ENCODE assay signal across 2 cellular contexts in the genomic region with DNA sequence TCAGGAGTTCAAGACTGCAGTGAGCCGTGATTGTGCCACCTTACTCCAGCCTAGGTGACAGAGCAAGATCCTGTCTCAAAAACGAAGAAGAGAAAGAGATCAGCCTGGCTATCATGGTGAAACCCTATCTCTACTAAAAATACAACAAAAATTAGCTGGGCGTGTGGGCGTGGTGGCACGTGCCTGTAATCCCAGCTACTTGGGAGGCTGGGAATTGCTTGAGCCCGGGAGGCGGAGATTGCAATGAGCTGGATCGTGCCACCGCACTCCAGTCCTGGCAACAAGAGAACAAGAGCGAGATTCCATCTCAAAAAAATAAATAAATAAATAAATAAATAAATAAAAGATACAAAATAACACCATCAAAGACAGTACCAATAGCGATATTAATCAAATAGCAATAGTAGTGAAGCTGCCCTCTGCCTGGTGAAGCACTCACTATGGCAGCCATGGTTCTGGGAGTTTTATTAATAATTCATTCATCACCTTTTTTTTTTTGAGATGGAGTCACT.
TF ChIP-seq lines count a peak whose summit lies in the region.

No MANE protein-coding gene starts in this region.

TF ChIP-seq in A549, 52 proteins besides CTCF, POLR2A, EP300 and RAD21:
- TF ChIP-seq, protein P1, sequence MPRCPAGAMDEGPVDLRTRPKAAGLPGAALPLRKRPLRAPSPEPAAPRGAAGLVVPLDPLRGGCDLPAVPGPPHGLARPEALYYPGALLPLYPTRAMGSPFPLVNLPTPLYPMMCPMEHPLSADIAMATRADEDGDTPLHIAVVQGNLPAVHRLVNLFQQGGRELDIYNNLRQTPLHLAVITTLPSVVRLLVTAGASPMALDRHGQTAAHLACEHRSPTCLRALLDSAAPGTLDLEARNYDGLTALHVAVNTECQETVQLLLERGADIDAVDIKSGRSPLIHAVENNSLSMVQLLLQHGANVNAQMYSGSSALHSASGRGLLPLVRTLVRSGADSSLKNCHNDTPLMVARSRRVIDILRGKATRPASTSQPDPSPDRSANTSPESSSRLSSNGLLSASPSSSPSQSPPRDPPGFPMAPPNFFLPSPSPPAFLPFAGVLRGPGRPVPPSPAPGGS (IDR thresholded peaks at IDR 0.05) = no peak
- TF ChIP-seq EHF (CRISPR knock-in tag; IDR thresholded peaks at IDR 0.05) (no peak), FOSB (CRISPR knock-in tag; IDR thresholded peaks at IDR 0.05) (no peak), ZC3H11A (IDR thresholded peaks at IDR 0.05) (peak; percentile 37)

TF ChIP-seq in H1, 55 proteins besides CTCF, POLR2A, EP300 and RAD21:
- TF ChIP-seq SUZ12 (IDR thresholded peaks at IDR 0.05; ENCODE audit: low read length) (no peak), RBBP5 (IDR thresholded peaks at IDR 0.05; ENCODE audit: borderline replicate concordance, low read depth, low read length) (no peak), TAF1 (IDR thresholded peaks at IDR 0.05; ENCODE audit: low read depth, low read length) (no peak), CHD2 (IDR thresholded peaks at IDR 0.05; ENCODE audit: low read length) (no peak), MAFK (IDR thresholded peaks at IDR 0.05; ENCODE audit: low read depth, low read length) (no peak), TBP (IDR thresholded peaks at IDR 0.05; ENCODE audit: low read depth, low read length) (no peak), POLR2AphosphoS5 (IDR thresholded peaks at IDR 0.05; ENCODE audit: low read depth, low read length) (no peak)
- TF ChIP-seq, protein P2, sequence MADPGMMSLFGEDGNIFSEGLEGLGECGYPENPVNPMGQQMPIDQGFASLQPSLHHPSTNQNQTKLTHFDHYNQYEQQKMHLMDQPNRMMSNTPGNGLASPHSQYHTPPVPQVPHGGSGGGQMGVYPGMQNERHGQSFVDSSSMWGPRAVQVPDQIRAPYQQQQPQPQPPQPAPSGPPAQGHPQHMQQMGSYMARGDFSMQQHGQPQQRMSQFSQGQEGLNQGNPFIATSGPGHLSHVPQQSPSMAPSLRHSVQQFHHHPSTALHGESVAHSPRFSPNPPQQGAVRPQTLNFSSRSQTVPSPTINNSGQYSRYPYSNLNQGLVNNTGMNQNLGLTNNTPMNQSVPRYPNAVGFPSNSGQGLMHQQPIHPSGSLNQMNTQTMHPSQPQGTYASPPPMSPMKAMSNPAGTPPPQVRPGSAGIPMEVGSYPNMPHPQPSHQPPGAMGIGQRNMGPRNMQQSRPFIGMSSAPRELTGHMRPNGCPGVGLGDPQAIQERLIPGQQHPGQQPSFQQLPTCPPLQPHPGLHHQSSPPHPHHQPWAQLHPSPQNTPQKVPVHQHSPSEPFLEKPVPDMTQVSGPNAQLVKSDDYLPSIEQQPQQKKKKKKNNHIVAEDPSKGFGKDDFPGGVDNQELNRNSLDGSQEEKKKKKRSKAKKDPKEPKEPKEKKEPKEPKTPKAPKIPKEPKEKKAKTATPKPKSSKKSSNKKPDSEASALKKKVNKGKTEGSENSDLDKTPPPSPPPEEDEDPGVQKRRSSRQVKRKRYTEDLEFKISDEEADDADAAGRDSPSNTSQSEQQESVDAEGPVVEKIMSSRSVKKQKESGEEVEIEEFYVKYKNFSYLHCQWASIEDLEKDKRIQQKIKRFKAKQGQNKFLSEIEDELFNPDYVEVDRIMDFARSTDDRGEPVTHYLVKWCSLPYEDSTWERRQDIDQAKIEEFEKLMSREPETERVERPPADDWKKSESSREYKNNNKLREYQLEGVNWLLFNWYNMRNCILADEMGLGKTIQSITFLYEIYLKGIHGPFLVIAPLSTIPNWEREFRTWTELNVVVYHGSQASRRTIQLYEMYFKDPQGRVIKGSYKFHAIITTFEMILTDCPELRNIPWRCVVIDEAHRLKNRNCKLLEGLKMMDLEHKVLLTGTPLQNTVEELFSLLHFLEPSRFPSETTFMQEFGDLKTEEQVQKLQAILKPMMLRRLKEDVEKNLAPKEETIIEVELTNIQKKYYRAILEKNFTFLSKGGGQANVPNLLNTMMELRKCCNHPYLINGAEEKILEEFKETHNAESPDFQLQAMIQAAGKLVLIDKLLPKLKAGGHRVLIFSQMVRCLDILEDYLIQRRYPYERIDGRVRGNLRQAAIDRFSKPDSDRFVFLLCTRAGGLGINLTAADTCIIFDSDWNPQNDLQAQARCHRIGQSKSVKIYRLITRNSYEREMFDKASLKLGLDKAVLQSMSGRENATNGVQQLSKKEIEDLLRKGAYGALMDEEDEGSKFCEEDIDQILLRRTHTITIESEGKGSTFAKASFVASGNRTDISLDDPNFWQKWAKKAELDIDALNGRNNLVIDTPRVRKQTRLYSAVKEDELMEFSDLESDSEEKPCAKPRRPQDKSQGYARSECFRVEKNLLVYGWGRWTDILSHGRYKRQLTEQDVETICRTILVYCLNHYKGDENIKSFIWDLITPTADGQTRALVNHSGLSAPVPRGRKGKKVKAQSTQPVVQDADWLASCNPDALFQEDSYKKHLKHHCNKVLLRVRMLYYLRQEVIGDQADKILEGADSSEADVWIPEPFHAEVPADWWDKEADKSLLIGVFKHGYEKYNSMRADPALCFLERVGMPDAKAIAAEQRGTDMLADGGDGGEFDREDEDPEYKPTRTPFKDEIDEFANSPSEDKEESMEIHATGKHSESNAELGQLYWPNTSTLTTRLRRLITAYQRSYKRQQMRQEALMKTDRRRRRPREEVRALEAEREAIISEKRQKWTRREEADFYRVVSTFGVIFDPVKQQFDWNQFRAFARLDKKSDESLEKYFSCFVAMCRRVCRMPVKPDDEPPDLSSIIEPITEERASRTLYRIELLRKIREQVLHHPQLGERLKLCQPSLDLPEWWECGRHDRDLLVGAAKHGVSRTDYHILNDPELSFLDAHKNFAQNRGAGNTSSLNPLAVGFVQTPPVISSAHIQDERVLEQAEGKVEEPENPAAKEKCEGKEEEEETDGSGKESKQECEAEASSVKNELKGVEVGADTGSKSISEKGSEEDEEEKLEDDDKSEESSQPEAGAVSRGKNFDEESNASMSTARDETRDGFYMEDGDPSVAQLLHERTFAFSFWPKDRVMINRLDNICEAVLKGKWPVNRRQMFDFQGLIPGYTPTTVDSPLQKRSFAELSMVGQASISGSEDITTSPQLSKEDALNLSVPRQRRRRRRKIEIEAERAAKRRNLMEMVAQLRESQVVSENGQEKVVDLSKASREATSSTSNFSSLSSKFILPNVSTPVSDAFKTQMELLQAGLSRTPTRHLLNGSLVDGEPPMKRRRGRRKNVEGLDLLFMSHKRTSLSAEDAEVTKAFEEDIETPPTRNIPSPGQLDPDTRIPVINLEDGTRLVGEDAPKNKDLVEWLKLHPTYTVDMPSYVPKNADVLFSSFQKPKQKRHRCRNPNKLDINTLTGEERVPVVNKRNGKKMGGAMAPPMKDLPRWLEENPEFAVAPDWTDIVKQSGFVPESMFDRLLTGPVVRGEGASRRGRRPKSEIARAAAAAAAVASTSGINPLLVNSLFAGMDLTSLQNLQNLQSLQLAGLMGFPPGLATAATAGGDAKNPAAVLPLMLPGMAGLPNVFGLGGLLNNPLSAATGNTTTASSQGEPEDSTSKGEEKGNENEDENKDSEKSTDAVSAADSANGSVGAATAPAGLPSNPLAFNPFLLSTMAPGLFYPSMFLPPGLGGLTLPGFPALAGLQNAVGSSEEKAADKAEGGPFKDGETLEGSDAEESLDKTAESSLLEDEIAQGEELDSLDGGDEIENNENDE (IDR thresholded peaks at IDR 0.05; ENCODE audit: insufficient replicate concordance, low read length) = no peak
